ENCODE assay signal across 1 cellular context in genomic region chr4:151430737-151431457, GRCh38.
TF ChIP-seq lines count a peak whose summit lies in the region.

No MANE protein-coding gene starts in this region.

TF ChIP-seq in SK-N-SH treated with all-trans-retinoic acid at 6 μM for 48 hours, 23 proteins besides CTCF, POLR2A, EP300 and RAD21 (continued from another document):
- TF ChIP-seq CSRNP3 (CRISPR knock-in tag; IDR thresholded peaks at IDR 0.05) = no peak
- no peak for TF ChIP-seq ZFP3 (CRISPR knock-in tag; IDR thresholded peaks at IDR 0.05)
- TF ChIP-seq CREB5 (CRISPR knock-in tag; IDR thresholded peaks at IDR 0.05; ENCODE audit: low read depth) = no peak
- no peak for TF ChIP-seq SNAI2 (CRISPR knock-in tag; IDR thresholded peaks at IDR 0.05)
- TF ChIP-seq TSHZ2 (CRISPR knock-in tag; IDR thresholded peaks at IDR 0.05) = no peak
- no peak for TF ChIP-seq CSDC2 (CRISPR knock-in tag; IDR thresholded peaks at IDR 0.05)
